ENCODE assay signal across 1 cellular context in genomic region chr12:122868471-122869177, GRCh38.
TF ChIP-seq lines count a peak whose summit lies in the region.

No MANE protein-coding gene starts in this region.

TF ChIP-seq in H1, 55 proteins besides CTCF, POLR2A, EP300 and RAD21:
- TF ChIP-seq GTF2F1 (IDR thresholded peaks at IDR 0.05; ENCODE audit: borderline replicate concordance, low read depth, low read length): no peak
- TF ChIP-seq SAP30 (IDR thresholded peaks at IDR 0.05; ENCODE audit: insufficient read depth, insufficient replicate concordance, low read length): no peak
- TF ChIP-seq SIRT6 (IDR thresholded peaks at IDR 0.05; ENCODE audit: low read length): no peak
- TF ChIP-seq SUZ12 (IDR thresholded peaks at IDR 0.05; ENCODE audit: low read length): 0 out of 2 replicates have a peak, but pooled peaks have one; percentile 11
- no peak for TF ChIP-seq ASH2L (IDR thresholded peaks at IDR 0.05; ENCODE audit: low read length)
